In genomic region chr11:132987936-132988335, GRCh38 we compare ENCODE assay signal across 19 cellular contexts.
DNase-seq lines count a peak whose midpoint lies in the region; ATAC-seq, FAIRE-seq and TF ChIP-seq lines count a peak whose summit lies in the region.
"Had no signal": no experiment of that assay in that cellular context is flagged by ENCODE, and none has a peak within 500 bp of the region (broad histone marks: within the 10 kb centered on the region; RNA-seq: fewer than 3 reads in every experiment).

No MANE protein-coding gene starts in this region.

- no peak overlapping the region for H3K27ac Mint-ChIP-seq in activated T-helper 17 cell treated with anti-CD3 and anti-CD28 coated beads, Interleukin-2, amount 50 U/mL, for 72 hours
- H3K27ac Mint-ChIP-seq: CD8-positive, alpha-beta T cell; T-cell had no signal

- peaks cover 31% of the 10 kb centered on the region for H3K27me3 Mint-ChIP-seq in activated T-helper 17 cell treated with anti-CD3 and anti-CD28 coated beads, Interleukin-2, amount 50 U/mL, for 72 hours

- no peaks in the 10 kb centered on the region for H3K9me3 Mint-ChIP-seq in activated T-helper 17 cell treated with anti-CD3 and anti-CD28 coated beads, Interleukin-2, amount 50 U/mL, for 72 hours
- H3K9me3 Mint-ChIP-seq: CD8-positive, alpha-beta T cell had no signal

- no peak overlapping the region for H3K4me3 ChIP-seq in osteoblast (ENCODE audit: insufficient read depth, low read length)
- H3K4me3 ChIP-seq: BLaER1, HAP-1, SK-N-MC had no signal

- DNase-seq in EL (peak; percentile 29), HTR-8/SVneo (ENCODE audit: insufficient read length, low spot score) (peak; percentile 11), astrocyte of the hippocampus (ENCODE audit: low read depth, low spot score) (peak; percentile 71), osteoblast (ENCODE audit: insufficient read length, low spot score, missing footprints) (no peak), cerebellum (ENCODE audit: low spot score) (no peak)
- DNase-seq: ACHN; CD8-positive, alpha-beta T cell; MM.1S; NCI-H1092 treated with DMSO at 0.1 percent for 48 hours; NCI-H1694; NCI-H524; T-cell had no signal

- no peak overlapping the region for H3K4me3 Mint-ChIP-seq in activated T-helper 17 cell treated with anti-CD3 and anti-CD28 coated beads, Interleukin-2, amount 50 U/mL, for 72 hours
- H3K4me3 Mint-ChIP-seq: CD8-positive, alpha-beta T cell; T-cell had no signal

- no peak overlapping the region for H3K4me2 ChIP-seq in osteoblast (ENCODE audit: insufficient read depth, low read length)
- H3K4me2 ChIP-seq: BLaER1, KMS-11 had no signal

- no peaks in the 10 kb centered on the region for H3K9me3 ChIP-seq in osteoblast (ENCODE audit: low read depth, low read length)
- H3K9me3 ChIP-seq: BLaER1, HAP-1 had no signal

- no peaks in the 10 kb centered on the region for H3K36me3 Mint-ChIP-seq in activated T-helper 17 cell treated with anti-CD3 and anti-CD28 coated beads, Interleukin-2, amount 50 U/mL, for 72 hours (ENCODE audit: low read depth)
- H3K36me3 Mint-ChIP-seq: CD8-positive, alpha-beta T cell; T-cell had no signal

- TF ChIP-seq CTCF in osteoblast (IDR thresholded peaks at IDR 0.05; ENCODE audit: extremely low read depth, low read depth, low read length) = no peak

- no peaks in the 10 kb centered on the region for H4K20me1 ChIP-seq in osteoblast (ENCODE audit: insufficient read depth, low read length)
- H4K20me1 ChIP-seq: BLaER1 had no signal

- peaks cover 3% of the 10 kb centered on the region for H3K27me3 ChIP-seq in osteoblast (ENCODE audit: insufficient read depth, low read length)
- H3K27me3 ChIP-seq: BLaER1 had no signal

- no peak for ATAC-seq in GM21717 (IDR thresholded peaks at IDR 0.05; ENCODE audit: unreplicated experiment)
- no peak for ATAC-seq in activated T-helper 17 cell treated with anti-CD3 and anti-CD28 coated beads, Interleukin-2, amount 50 U/mL, for 72 hours (replicated peaks)
- ATAC-seq: CD8-positive, alpha-beta T cell; Right ventricle myocardium inferior; T-cell had no signal

- H3K4me1 Mint-ChIP-seq in activated T-helper 17 cell treated with anti-CD3 and anti-CD28 coated beads, Interleukin-2, amount 50 U/mL, for 72 hours = no peaks in the 10 kb centered on the region
- H3K4me1 Mint-ChIP-seq: T-cell had no signal

- H3K36me3 ChIP-seq in osteoblast (ENCODE audit: insufficient read depth, low read length) = no peaks in the 10 kb centered on the region
- H3K36me3 ChIP-seq: BLaER1, HAP-1 had no signal

- H2AFZ ChIP-seq in osteoblast (ENCODE audit: low read length) = no peak overlapping the region

- H3K4me1 ChIP-seq in osteoblast (ENCODE audit: insufficient read depth, low read length) = no peaks in the 10 kb centered on the region
- H3K4me1 ChIP-seq: BLaER1, HAP-1 had no signal

- no peaks in the 10 kb centered on the region for H3K79me2 ChIP-seq in osteoblast (ENCODE audit: insufficient read depth, low read length)

- no peak for FAIRE-seq in HTR-8/SVneo (lab: Jason Lieb, UNC)

- H3K27ac ChIP-seq in osteoblast (ENCODE audit: low read depth, low read length) = no peak overlapping the region
- H3K27ac ChIP-seq: BLaER1, KMS-11, SK-N-MC had no signal

Comparison
In these comparisons a context has a peak if more than half of its experiments do, and no peak if none do; other contexts are left out.
1. DNase-seq: peak in EL (single experiment), HTR-8/SVneo (single experiment) and astrocyte of the hippocampus (single experiment); none in osteoblast (single experiment) and cerebellum (single experiment).